ENCODE assay signal across 16 cellular contexts in the genomic region with DNA sequence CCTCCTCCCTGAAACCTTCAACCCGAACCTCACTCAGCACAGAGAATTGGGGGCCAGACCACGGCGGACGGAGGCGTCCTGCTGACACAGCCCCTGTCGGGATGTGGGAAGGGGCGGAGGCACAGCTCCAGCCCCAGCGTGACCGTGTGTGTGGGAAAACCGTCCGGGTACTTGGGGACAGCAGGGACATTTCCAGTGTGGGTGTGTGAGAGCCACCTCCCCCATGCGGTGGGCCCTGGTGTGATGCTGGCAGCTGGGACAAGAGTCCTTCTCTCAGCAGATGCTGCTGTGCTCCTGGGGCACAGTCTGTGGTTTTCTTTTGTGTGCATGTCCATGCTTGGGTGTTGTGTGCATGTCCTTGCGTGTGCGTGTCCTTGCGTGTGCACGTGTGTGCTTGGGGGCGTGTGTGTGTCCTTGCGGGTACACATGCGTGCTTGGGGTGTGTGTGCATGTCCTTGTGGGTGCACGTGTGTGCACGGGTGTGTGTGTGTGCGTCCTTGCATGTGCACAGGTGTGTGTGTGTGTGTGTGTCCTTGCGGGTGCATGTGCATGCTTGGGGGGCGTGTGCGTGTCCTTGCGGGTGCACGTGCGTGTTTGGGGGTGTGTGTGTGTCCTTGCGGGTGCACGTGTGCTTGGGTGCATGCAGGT. TPM values are rescaled to one million over a fixed set of nuclear protein-coding genes. Genes with fewer than 3 reads are reported as not detected.
DNase-seq lines count a peak whose midpoint lies in the region; ATAC-seq, FAIRE-seq and TF ChIP-seq lines count a peak whose summit lies in the region.
"Had no signal": no experiment of that assay in that cellular context is flagged by ENCODE, and none has a peak within 500 bp of the region (broad histone marks: within the 10 kb centered on the region; RNA-seq: fewer than 3 reads in every experiment).

No MANE protein-coding gene starts in this region.

- no peaks in the 10 kb centered on the region for H4K20me1 ChIP-seq in HepG2 (ENCODE audit: insufficient read depth, low read length)

- H3K27me3 Mint-ChIP-seq in glutamatergic neuron (ENCODE audit: unreplicated experiment): peaks cover 5% of the 10 kb centered on the region
- H3K27me3 Mint-ChIP-seq in stimulated activated naive B cell treated with anti-CD40 and anti-IgM and Interleukin-4, amounts not matched to agents 10 μg/mL and 1 μg/mL and 100 μg/mL, for 72 hours: no peaks in the 10 kb centered on the region
- H3K27me3 Mint-ChIP-seq in activated T-cell treated with anti-CD3 and anti-CD28 coated beads, Interleukin-2, amount 50 U/mL, for 72 hours (ENCODE audit: low read depth): no peaks in the 10 kb centered on the region

- BruUV-seq in HepG2 (replicated peaks; lab: Mats Ljungman, UMichigan): no TSS peak

- no peak for TF ChIP-seq EP300 in HepG2 (IDR thresholded peaks at IDR 0.05; ENCODE audit: low read depth in 2 of 2, low read length in 2 of 2)
- no peak for TF ChIP-seq EP300 in HepG2 (CRISPR knock-in tag; IDR thresholded peaks at IDR 0.05; ENCODE audit: borderline replicate concordance)

- H3K36me3 Mint-ChIP-seq in glutamatergic neuron (ENCODE audit: unreplicated experiment): no peaks in the 10 kb centered on the region
- H3K36me3 Mint-ChIP-seq in stimulated activated naive B cell treated with anti-CD40 and anti-IgM and Interleukin-4, amounts not matched to agents 10 μg/mL and 1 μg/mL and 100 μg/mL, for 72 hours: peaks cover 6 to 12% of the 10 kb centered on the region in 2 donors
- H3K36me3 Mint-ChIP-seq in activated T-cell treated with anti-CD3 and anti-CD28 coated beads, Interleukin-2, amount 50 U/mL, for 72 hours (ENCODE audit: insufficient read depth in 2 of 2): no peaks in the 10 kb centered on the region

- H3K36me3 ChIP-seq in HepG2 (replicated peaks in 1 of 2; ENCODE audit: control insufficient read depth in 1 of 2, insufficient read depth in 2 of 2, low read length in 2 of 2) (peaks cover 28 to 40% of the 10 kb centered on the region in 2 experiments), right lobe of liver (no peaks in the 10 kb centered on the region), left lung (no peaks in the 10 kb centered on the region)

- CTCF ChIA-PET in HepG2 (lab: Yijun Ruan, JAX; ENCODE audit: low intra/inter-chr PET ratio, low total read pairs): no interaction called here

- TF ChIP-seq CTCF in HepG2 (CRISPR knock-in tag; IDR thresholded peaks at IDR 0.05) (0 out of 2 replicates have a peak, but pooled peaks have one; percentile 1), right lobe of liver (IDR thresholded peaks at IDR 0.05) (no peak), glutamatergic neuron (IDR thresholded peaks at IDR 0.05; ENCODE audit: partially characterized antibody, unreplicated experiment) (no peak), left lung (IDR thresholded peaks at IDR 0.05) (no peak)

- H3K27ac ChIP-seq in HepG2 (ENCODE audit: extremely low read length, insufficient read depth, low read length): peak overlapping the region; percentile 95
- no peak overlapping the region for H3K27ac ChIP-seq in right lobe of liver
- H3K27ac ChIP-seq in left lung: no peak overlapping the region
- H3K27ac ChIP-seq: KMS-11 had no signal

- H3K9ac ChIP-seq in HepG2 (ENCODE audit: insufficient read depth, low read depth, low read length): no peak overlapping the region
- H3K9ac ChIP-seq: KMS-11 had no signal

- H3K27me3 ChIP-seq in HepG2 (ENCODE audit: control insufficient read depth in 1 of 2, insufficient read depth in 2 of 2, low read length in 2 of 2) (no peaks in the 10 kb centered on the region), right lobe of liver (no peaks in the 10 kb centered on the region), left lung (no peaks in the 10 kb centered on the region)

- ATAC-seq in HepG2 (no peak), right lobe of liver (no peak), left lung (no peak)
- no peak for ATAC-seq in stimulated activated naive B cell treated with anti-CD40 and anti-IgM and Interleukin-4, amounts not matched to agents 10 μg/mL and 1 μg/mL and 100 μg/mL, for 72 hours (replicated peaks)
- no peak for ATAC-seq in activated T-cell treated with anti-CD3 and anti-CD28 coated beads, Interleukin-2, amount 50 U/mL, for 72 hours (replicated peaks in 1 of 2)

- peak overlapping the region; percentile 81 for H3K27ac Mint-ChIP-seq in glutamatergic neuron (ENCODE audit: unreplicated experiment)
- peak overlapping the region; percentile 14 for H3K27ac Mint-ChIP-seq in stimulated activated naive B cell treated with anti-CD40 and anti-IgM and Interleukin-4, amounts not matched to agents 10 μg/mL and 1 μg/mL and 100 μg/mL, for 72 hours
- no peak overlapping the region for H3K27ac Mint-ChIP-seq in activated T-cell treated with anti-CD3 and anti-CD28 coated beads, Interleukin-2, amount 50 U/mL, for 72 hours

- H3K4me2 ChIP-seq in HepG2 (ENCODE audit: low read depth, low read length): no peak overlapping the region
- H3K4me2 ChIP-seq: KMS-11 had no signal

- POLR2A ChIA-PET in HepG2 (lab: Yijun Ruan, JAX): interaction anchor here (4.7 to 16.1 kb wide), 3 partner anchors 12 to 45 kb away, joined by 72 to 470 read pairs (median 135); a partner anchor contains a TSS

- TF ChIP-seq POLR2A in HepG2 (IDR thresholded peaks at IDR 0.05; ENCODE audit: insufficient read depth in 1 of 2, low read depth in 2 of 2, low read length in 2 of 2) (peak in 1 of 2 experiments; percentile 28; a peak in 1 of 4 replicates), right lobe of liver (IDR thresholded peaks at IDR 0.05) (no peak)

- H3K9me3 Mint-ChIP-seq in glutamatergic neuron (ENCODE audit: unreplicated experiment): peaks cover 5% of the 10 kb centered on the region
- no peaks in the 10 kb centered on the region for H3K9me3 Mint-ChIP-seq in stimulated activated naive B cell treated with anti-CD40 and anti-IgM and Interleukin-4, amounts not matched to agents 10 μg/mL and 1 μg/mL and 100 μg/mL, for 72 hours
- no peaks in the 10 kb centered on the region for H3K9me3 Mint-ChIP-seq in activated T-cell treated with anti-CD3 and anti-CD28 coated beads, Interleukin-2, amount 50 U/mL, for 72 hours

- FAIRE-seq in HepG2 (lab: Jason Lieb, UNC): no peak
- FAIRE-seq: GM12892 had no signal

- H3K79me2 ChIP-seq in HepG2 (ENCODE audit: insufficient read depth, low read length): peaks cover 52% of the 10 kb centered on the region

- no peak overlapping the region for H2AFZ ChIP-seq in HepG2 (ENCODE audit: low read length)

- in situ Hi-C loops in HepG2 (cut with HindIII; ENCODE audit: extremely low pct_ligation_motif_present, low pct_unique_long_range_greater_than_20kb): no loop called here

- WGBS in HepG2 (ENCODE audit: low lambda C conversion rate): 97% methylated on average over 30 of the region's 30 CpGs
- WGBS in right lobe of liver (ENCODE audit: insufficient coverage, low coverage, low lambda C conversion rate, missing lambda C conversion rate): 83% methylated on average over 8 of the region's 30 CpGs

- intact Hi-C loops in HepG2 (cut with micrococcal nuclease; ENCODE audit: unreplicated experiment) (no loop called here), right lobe of liver (cut with DNase I) (no loop called here), left lung (cut with DNase I) (no loop called here)

- H3K4me1 Mint-ChIP-seq in glutamatergic neuron (ENCODE audit: low read depth, unreplicated experiment): peaks cover 11% of the 10 kb centered on the region
- H3K4me1 Mint-ChIP-seq in stimulated activated naive B cell treated with anti-CD40 and anti-IgM and Interleukin-4, amounts not matched to agents 10 μg/mL and 1 μg/mL and 100 μg/mL, for 72 hours: peaks cover 0 to 6% of the 10 kb centered on the region in 2 donors
- H3K4me1 Mint-ChIP-seq in activated T-cell treated with anti-CD3 and anti-CD28 coated beads, Interleukin-2, amount 50 U/mL, for 72 hours (ENCODE audit: low read depth): no peaks in the 10 kb centered on the region

- peak overlapping the region; percentile 60 for H3K4me3 Mint-ChIP-seq in glutamatergic neuron (ENCODE audit: unreplicated experiment)
- no peak overlapping the region for H3K4me3 Mint-ChIP-seq in stimulated activated naive B cell treated with anti-CD40 and anti-IgM and Interleukin-4, amounts not matched to agents 10 μg/mL and 1 μg/mL and 100 μg/mL, for 72 hours
- H3K4me3 Mint-ChIP-seq in activated T-cell treated with anti-CD3 and anti-CD28 coated beads, Interleukin-2, amount 50 U/mL, for 72 hours: no peak overlapping the region

- H3K9me3 ChIP-seq in HepG2 (ENCODE audit: low read length) (no peaks in the 10 kb centered on the region), right lobe of liver (no peaks in the 10 kb centered on the region), left lung (no peaks in the 10 kb centered on the region)

- TF ChIP-seq RAD21 in HepG2 (CRISPR knock-in tag; IDR thresholded peaks at IDR 0.05): no peak

- H3K4me1 ChIP-seq in HepG2 (ENCODE audit: insufficient read depth, low read length) (peaks cover 74% of the 10 kb centered on the region), right lobe of liver (peaks cover 0 to 3% (median under 1%) of the 10 kb centered on the region in 4 donors), left lung (no peaks in the 10 kb centered on the region)

- H3K4me3 ChIP-seq in HepG2 (replicated peaks in 1 of 3; ENCODE audit: insufficient read depth in 1 of 3, low read depth in 2 of 3, low read length in 3 of 3): no peak overlapping the region
- no peak overlapping the region for H3K4me3 ChIP-seq in right lobe of liver
- no peak overlapping the region for H3K4me3 ChIP-seq in left lung

- DNase-seq in HepG2 (ENCODE audit: low spot score): no peak
- no peak for DNase-seq in right lobe of liver
- DNase-seq in SW480 (ENCODE audit: low spot score): peak; percentile 67
- no peak for DNase-seq in glutamatergic neuron
- DNase-seq in stimulated activated naive B cell treated with anti-CD40 and anti-IgM and Interleukin-4, amounts not matched to agents 10 μg/mL and 1 μg/mL and 100 μg/mL, for 72 hours: no peak
- no peak for DNase-seq in left lung
- no peak for DNase-seq in activated T-cell treated with anti-CD3 and anti-CD28 coated beads, Interleukin-2, amount 50 U/mL, for 72 hours
- DNase-seq in activated T-cell treated with anti-CD3 and anti-CD28 coated beads for 4 hours: no peak
- DNase-seq: GDM1, NCI-H1436 treated with DMSO at 0.1 percent for 48 hours, NCI-H2081 treated with DMSO at 0.1 percent for 48 hours, NCI-H510A treated with DMSO at 0.1 percent for 48 hours, NCI-H82 had no signal

RNA-seq across cellular contexts. Expression of a gene that starts 16.9 kb away (rescaled TPM):
- total RNA-seq in HepG2 (2016; rRNA removed; fragmentation: Illumina TruSeq; extraction: Trizol): 166 and 170 TPM in 2 replicates
- total RNA-seq in HepG2 (2016; cell fraction: cytosol; rRNA removed; fragmentation: Illumina TruSeq; extraction: Trizol; ENCODE audit: low read depth): 262 and 321 TPM in 2 replicates
- 171 and 173 TPM in 2 replicates for total RNA-seq in HepG2 (2016; cell fraction: insoluble cytoplasmic fraction; rRNA removed; fragmentation: Illumina TruSeq; extraction: Trizol)
- total RNA-seq in HepG2 (2016; cell fraction: membrane; rRNA removed; fragmentation: Illumina TruSeq; extraction: Trizol): 221 and 277 TPM in 2 replicates
- 85.1 and 103 TPM in 2 replicates for total RNA-seq in HepG2 (2016; cell fraction: nucleus; rRNA removed; fragmentation: Illumina TruSeq; extraction: Trizol)
- 92.7 and 96.7 TPM in 2 replicates for polyA plus RNA-seq in HepG2 (2011; rRNA removed)
- 88.8 and 138 TPM in 2 replicates for polyA plus RNA-seq in HepG2 (2011; cell fraction: cytosol; rRNA removed)
- polyA plus RNA-seq in HepG2 (2011; cell fraction: nucleus; rRNA removed): 166 and 170 TPM in 2 replicates
- 46.3 and 61.5 TPM in 2 replicates for polyA plus RNA-seq in HepG2 (2012)
- polyA plus RNA-seq in HepG2 (2016; cell fraction: cytosol; fragmentation: Illumina TruSeq; extraction: Trizol; ENCODE audit: low read depth): 176 and 237 TPM in 2 replicates
- polyA plus RNA-seq in HepG2 (2016; cell fraction: insoluble cytoplasmic fraction; fragmentation: Illumina TruSeq; extraction: Trizol; ENCODE audit: low read depth): 143 and 150 TPM in 2 replicates
- 176 and 221 TPM in 2 replicates for polyA plus RNA-seq in HepG2 (2016; cell fraction: membrane; fragmentation: Illumina TruSeq; extraction: Trizol; ENCODE audit: low read depth)
- 178 and 180 TPM in 2 replicates for polyA plus RNA-seq in HepG2 (2016; cell fraction: nucleus; fragmentation: Illumina TruSeq; extraction: Trizol; ENCODE audit: insufficient read depth, low read depth)
- polyA minus RNA-seq in HepG2 (2011; rRNA and poly(A)+ RNA removed; ENCODE audit: low replicate concordance): 32.0 and 49.8 TPM in 2 replicates
- polyA minus RNA-seq in HepG2 (2011; cell fraction: cytosol; rRNA and poly(A)+ RNA removed): 14.8 and 16.2 TPM in 2 replicates
- 20.0 and 26.9 TPM in 2 replicates for polyA minus RNA-seq in HepG2 (2011; cell fraction: nucleus; rRNA and poly(A)+ RNA removed)
- total RNA-seq in right lobe of liver: 10 to 100 TPM; 27.3 to 81.1 (median 47.8) TPM
- 59.9 TPM for total RNA-seq in glutamatergic neuron (ENCODE audit: unreplicated experiment)
- 10 to 100 TPM; 42.9 to 77.7 TPM for total RNA-seq in left lung
- total RNA-seq in activated T-cell treated with anti-CD3 and anti-CD28 coated beads, Interleukin-2, amount 50 U/mL, for 72 hours: 10 to 100 TPM; 32.2 to 44.0 TPM

RNA-seq across cellular contexts. Expression of a gene that starts 17.3 kb away (rescaled TPM):
- total RNA-seq in HepG2 (2016; rRNA removed; fragmentation: Illumina TruSeq; extraction: Trizol) (21.4 and 48.1 TPM in 2 replicates), right lobe of liver (10 to 100 TPM in 3 of 6 experiments, 1 to 10 TPM in 3; 4.9 to 15.6 (median 11.9) TPM), glutamatergic neuron (ENCODE audit: unreplicated experiment) (29.6 TPM), left lung (10 to 100 TPM; 16.9 to 20.7 TPM)
- total RNA-seq in HepG2 (2016; cell fraction: cytosol; rRNA removed; fragmentation: Illumina TruSeq; extraction: Trizol; ENCODE audit: low read depth): 30.2 and 31.8 TPM in 2 replicates
- total RNA-seq in HepG2 (2016; cell fraction: insoluble cytoplasmic fraction; rRNA removed; fragmentation: Illumina TruSeq; extraction: Trizol): 20.6 and 49.6 TPM in 2 replicates
- total RNA-seq in HepG2 (2016; cell fraction: membrane; rRNA removed; fragmentation: Illumina TruSeq; extraction: Trizol): 14.9 and 19.0 TPM in 2 replicates
- 49.7 and 54.4 TPM in 2 replicates for total RNA-seq in HepG2 (2016; cell fraction: nucleus; rRNA removed; fragmentation: Illumina TruSeq; extraction: Trizol)
- polyA plus RNA-seq in HepG2 (2011; rRNA removed): 11.6 and 14.1 TPM in 2 replicates
- polyA plus RNA-seq in HepG2 (2011; cell fraction: cytosol; rRNA removed): 5.5 and 10.0 TPM in 2 replicates
- 112 and 182 TPM in 2 replicates for polyA plus RNA-seq in HepG2 (2011; cell fraction: nucleus; rRNA removed)
- 7.5 and 8.8 TPM in 2 replicates for polyA plus RNA-seq in HepG2 (2012)
- polyA plus RNA-seq in HepG2 (2016; cell fraction: cytosol; fragmentation: Illumina TruSeq; extraction: Trizol; ENCODE audit: low read depth): 3.3 and 4.2 TPM in 2 replicates
- 19.5 and 19.7 TPM in 2 replicates for polyA plus RNA-seq in HepG2 (2016; cell fraction: insoluble cytoplasmic fraction; fragmentation: Illumina TruSeq; extraction: Trizol; ENCODE audit: low read depth)
- polyA plus RNA-seq in HepG2 (2016; cell fraction: membrane; fragmentation: Illumina TruSeq; extraction: Trizol; ENCODE audit: low read depth): 9.1 and 9.2 TPM in 2 replicates
- 129 and 136 TPM in 2 replicates for polyA plus RNA-seq in HepG2 (2016; cell fraction: nucleus; fragmentation: Illumina TruSeq; extraction: Trizol; ENCODE audit: insufficient read depth, low read depth)
- polyA minus RNA-seq in HepG2 (2011; rRNA and poly(A)+ RNA removed; ENCODE audit: low replicate concordance): 11.1 and 15.7 TPM in 2 replicates
- 6.1 and 8.2 TPM in 2 replicates for polyA minus RNA-seq in HepG2 (2011; cell fraction: cytosol; rRNA and poly(A)+ RNA removed)
- polyA minus RNA-seq in HepG2 (2011; cell fraction: nucleus; rRNA and poly(A)+ RNA removed): 25.0 and 27.2 TPM in 2 replicates
- 10 to 100 TPM; 11.8 to 15.4 TPM for total RNA-seq in activated T-cell treated with anti-CD3 and anti-CD28 coated beads, Interleukin-2, amount 50 U/mL, for 72 hours

RNA-seq across cellular contexts. Expression of a gene that starts 25.7 kb away (rescaled TPM):
- total RNA-seq in HepG2 (2016; rRNA removed; fragmentation: Illumina TruSeq; extraction: Trizol) (4.0 and 10.5 TPM in 2 replicates), right lobe of liver (1 to 10 TPM; 3.4 to 9.0 (median 5.4) TPM), glutamatergic neuron (ENCODE audit: unreplicated experiment) (46.0 TPM), left lung (10 to 100 TPM in 1 of 2 donors, 1 to 10 TPM in 1; 4.2 to 11.5 TPM)
- total RNA-seq in HepG2 (2016; cell fraction: cytosol; rRNA removed; fragmentation: Illumina TruSeq; extraction: Trizol; ENCODE audit: low read depth): 6.8 and 9.8 TPM in 2 replicates
- total RNA-seq in HepG2 (2016; cell fraction: insoluble cytoplasmic fraction; rRNA removed; fragmentation: Illumina TruSeq; extraction: Trizol): 3.9 and 12.6 TPM in 2 replicates
- total RNA-seq in HepG2 (2016; cell fraction: membrane; rRNA removed; fragmentation: Illumina TruSeq; extraction: Trizol): 7.3 and 10.1 TPM in 2 replicates
- 11.7 and 12.9 TPM in 2 replicates for total RNA-seq in HepG2 (2016; cell fraction: nucleus; rRNA removed; fragmentation: Illumina TruSeq; extraction: Trizol)
- 21.3 and 24.1 TPM in 2 replicates for polyA plus RNA-seq in HepG2 (2011; rRNA removed)
- 12.8 and 16.7 TPM in 2 replicates for polyA plus RNA-seq in HepG2 (2011; cell fraction: cytosol; rRNA removed)
- polyA plus RNA-seq in HepG2 (2011; cell fraction: nucleus; rRNA removed): 111 and 165 TPM in 2 replicates
- 6.3 and 10.6 TPM in 2 replicates for polyA plus RNA-seq in HepG2 (2012)
- polyA plus RNA-seq in HepG2 (2016; cell fraction: cytosol; fragmentation: Illumina TruSeq; extraction: Trizol; ENCODE audit: low read depth): 10.4 and 12.0 TPM in 2 replicates
- 6.0 and 7.2 TPM in 2 replicates for polyA plus RNA-seq in HepG2 (2016; cell fraction: insoluble cytoplasmic fraction; fragmentation: Illumina TruSeq; extraction: Trizol; ENCODE audit: low read depth)
- 8.8 and 10.0 TPM in 2 replicates for polyA plus RNA-seq in HepG2 (2016; cell fraction: membrane; fragmentation: Illumina TruSeq; extraction: Trizol; ENCODE audit: low read depth)
- polyA plus RNA-seq in HepG2 (2016; cell fraction: nucleus; fragmentation: Illumina TruSeq; extraction: Trizol; ENCODE audit: insufficient read depth, low read depth): 45.9 and 51.6 TPM in 2 replicates
- 12.6 and 13.2 TPM in 2 replicates for polyA minus RNA-seq in HepG2 (2011; rRNA and poly(A)+ RNA removed; ENCODE audit: low replicate concordance)
- polyA minus RNA-seq in HepG2 (2011; cell fraction: cytosol; rRNA and poly(A)+ RNA removed): 3.0 and 3.6 TPM in 2 replicates
- 6.7 and 7.6 TPM in 2 replicates for polyA minus RNA-seq in HepG2 (2011; cell fraction: nucleus; rRNA and poly(A)+ RNA removed)
- total RNA-seq in activated T-cell treated with anti-CD3 and anti-CD28 coated beads, Interleukin-2, amount 50 U/mL, for 72 hours: 10 to 100 TPM in 1 of 2 donors, 1 to 10 TPM in 1; 8.5 to 13.1 TPM
- total RNA-seq: A172 had no signal

RNA-seq across cellular contexts. Expression of a gene that starts 28.4 kb away (rescaled TPM):
- total RNA-seq in HepG2 (2016; rRNA removed; fragmentation: Illumina TruSeq; extraction: Trizol): 221 and 314 TPM in 2 replicates
- 180 and 228 TPM in 2 replicates for total RNA-seq in HepG2 (2016; cell fraction: cytosol; rRNA removed; fragmentation: Illumina TruSeq; extraction: Trizol; ENCODE audit: low read depth)
- 219 and 327 TPM in 2 replicates for total RNA-seq in HepG2 (2016; cell fraction: insoluble cytoplasmic fraction; rRNA removed; fragmentation: Illumina TruSeq; extraction: Trizol)
- total RNA-seq in HepG2 (2016; cell fraction: membrane; rRNA removed; fragmentation: Illumina TruSeq; extraction: Trizol): 207 and 283 TPM in 2 replicates
- total RNA-seq in HepG2 (2016; cell fraction: nucleus; rRNA removed; fragmentation: Illumina TruSeq; extraction: Trizol): 184 and 224 TPM in 2 replicates
- 257 and 274 TPM in 2 replicates for polyA plus RNA-seq in HepG2 (2011; rRNA removed)
- 164 and 428 TPM in 2 replicates for polyA plus RNA-seq in HepG2 (2011; cell fraction: cytosol; rRNA removed)
- 988 and 1,754 TPM in 2 replicates for polyA plus RNA-seq in HepG2 (2011; cell fraction: nucleus; rRNA removed)
- 102 and 190 TPM in 2 replicates for polyA plus RNA-seq in HepG2 (2012)
- polyA plus RNA-seq in HepG2 (2016; cell fraction: cytosol; fragmentation: Illumina TruSeq; extraction: Trizol; ENCODE audit: low read depth): 154 and 193 TPM in 2 replicates
- polyA plus RNA-seq in HepG2 (2016; cell fraction: insoluble cytoplasmic fraction; fragmentation: Illumina TruSeq; extraction: Trizol; ENCODE audit: low read depth): 188 and 212 TPM in 2 replicates
- polyA plus RNA-seq in HepG2 (2016; cell fraction: membrane; fragmentation: Illumina TruSeq; extraction: Trizol; ENCODE audit: low read depth): 186 and 218 TPM in 2 replicates
- polyA plus RNA-seq in HepG2 (2016; cell fraction: nucleus; fragmentation: Illumina TruSeq; extraction: Trizol; ENCODE audit: insufficient read depth, low read depth): 413 and 420 TPM in 2 replicates
- 26.8 and 276 TPM in 2 replicates for polyA minus RNA-seq in HepG2 (2011; rRNA and poly(A)+ RNA removed; ENCODE audit: low replicate concordance)
- polyA minus RNA-seq in HepG2 (2011; cell fraction: cytosol; rRNA and poly(A)+ RNA removed): 97.1 and 133 TPM in 2 replicates
- polyA minus RNA-seq in HepG2 (2011; cell fraction: nucleus; rRNA and poly(A)+ RNA removed): 107 and 152 TPM in 2 replicates
- 10 to 100 TPM; 24.4 to 55.6 (median 32.9) TPM for total RNA-seq in right lobe of liver
- total RNA-seq in glutamatergic neuron (ENCODE audit: unreplicated experiment): 51.7 TPM
- 10 to 100 TPM; 35.1 to 40.2 TPM for total RNA-seq in left lung
- 10 to 100 TPM; 32.0 to 34.2 TPM for total RNA-seq in activated T-cell treated with anti-CD3 and anti-CD28 coated beads, Interleukin-2, amount 50 U/mL, for 72 hours

RNA-seq across cellular contexts. Expression of a gene that starts 31.7 kb away (rescaled TPM):
- 286 and 311 TPM in 2 replicates for total RNA-seq in HepG2 (2016; rRNA removed; fragmentation: Illumina TruSeq; extraction: Trizol)
- 275 and 353 TPM in 2 replicates for total RNA-seq in HepG2 (2016; cell fraction: cytosol; rRNA removed; fragmentation: Illumina TruSeq; extraction: Trizol; ENCODE audit: low read depth)
- 302 and 321 TPM in 2 replicates for total RNA-seq in HepG2 (2016; cell fraction: insoluble cytoplasmic fraction; rRNA removed; fragmentation: Illumina TruSeq; extraction: Trizol)
- 228 and 297 TPM in 2 replicates for total RNA-seq in HepG2 (2016; cell fraction: membrane; rRNA removed; fragmentation: Illumina TruSeq; extraction: Trizol)
- total RNA-seq in HepG2 (2016; cell fraction: nucleus; rRNA removed; fragmentation: Illumina TruSeq; extraction: Trizol): 132 and 152 TPM in 2 replicates
- polyA plus RNA-seq in HepG2 (2011; rRNA removed): 287 and 290 TPM in 2 replicates
- 253 and 424 TPM in 2 replicates for polyA plus RNA-seq in HepG2 (2011; cell fraction: cytosol; rRNA removed)
- polyA plus RNA-seq in HepG2 (2011; cell fraction: nucleus; rRNA removed): 645 and 737 TPM in 2 replicates
- polyA plus RNA-seq in HepG2 (2012): 190 and 266 TPM in 2 replicates
- 398 and 426 TPM in 2 replicates for polyA plus RNA-seq in HepG2 (2016; cell fraction: cytosol; fragmentation: Illumina TruSeq; extraction: Trizol; ENCODE audit: low read depth)
- polyA plus RNA-seq in HepG2 (2016; cell fraction: insoluble cytoplasmic fraction; fragmentation: Illumina TruSeq; extraction: Trizol; ENCODE audit: low read depth): 296 and 330 TPM in 2 replicates
- polyA plus RNA-seq in HepG2 (2016; cell fraction: membrane; fragmentation: Illumina TruSeq; extraction: Trizol; ENCODE audit: low read depth): 308 and 335 TPM in 2 replicates
- 280 and 299 TPM in 2 replicates for polyA plus RNA-seq in HepG2 (2016; cell fraction: nucleus; fragmentation: Illumina TruSeq; extraction: Trizol; ENCODE audit: insufficient read depth, low read depth)
- 73.9 and 172 TPM in 2 replicates for polyA minus RNA-seq in HepG2 (2011; rRNA and poly(A)+ RNA removed; ENCODE audit: low replicate concordance)
- polyA minus RNA-seq in HepG2 (2011; cell fraction: cytosol; rRNA and poly(A)+ RNA removed): 52.1 and 74.6 TPM in 2 replicates
- 61.5 and 67.5 TPM in 2 replicates for polyA minus RNA-seq in HepG2 (2011; cell fraction: nucleus; rRNA and poly(A)+ RNA removed)
- total RNA-seq in right lobe of liver: 1,000 to 10,000 TPM in 2 of 6 experiments, 100 to 1,000 TPM in 4; 389 to 1,607 (median 735) TPM
- total RNA-seq in glutamatergic neuron (ENCODE audit: unreplicated experiment): 89.5 TPM
- 100 to 1,000 TPM; 113 to 152 TPM for total RNA-seq in left lung
- 100 to 1,000 TPM; 114 to 125 TPM for total RNA-seq in activated T-cell treated with anti-CD3 and anti-CD28 coated beads, Interleukin-2, amount 50 U/mL, for 72 hours
